In the genomic region with DNA sequence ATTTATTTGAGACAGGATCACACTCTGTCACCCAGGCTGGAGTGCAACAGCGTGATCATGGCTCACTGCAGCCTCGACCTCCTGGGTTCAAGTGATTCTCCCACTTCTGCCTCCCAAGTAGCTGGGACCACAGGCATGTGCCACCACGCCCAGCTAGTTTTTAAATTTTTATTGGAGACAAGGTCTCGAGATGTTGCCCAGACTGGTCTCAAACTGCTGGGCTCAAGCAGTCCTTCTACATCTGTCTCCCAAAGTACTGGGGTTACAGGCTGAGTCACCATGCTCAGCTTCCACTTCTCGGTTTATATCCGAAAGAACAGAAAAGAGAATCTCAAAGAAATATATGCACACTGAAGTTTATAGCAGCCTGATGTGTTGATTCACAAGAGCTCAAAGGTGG, we compare ENCODE assay signal across 1 cellular context.
TF ChIP-seq lines count a peak whose summit lies in the region.

No MANE protein-coding gene starts in this region.

TF ChIP-seq in SK-N-SH, 30 proteins besides CTCF, POLR2A, EP300 and RAD21:
- TF ChIP-seq, protein P1, sequence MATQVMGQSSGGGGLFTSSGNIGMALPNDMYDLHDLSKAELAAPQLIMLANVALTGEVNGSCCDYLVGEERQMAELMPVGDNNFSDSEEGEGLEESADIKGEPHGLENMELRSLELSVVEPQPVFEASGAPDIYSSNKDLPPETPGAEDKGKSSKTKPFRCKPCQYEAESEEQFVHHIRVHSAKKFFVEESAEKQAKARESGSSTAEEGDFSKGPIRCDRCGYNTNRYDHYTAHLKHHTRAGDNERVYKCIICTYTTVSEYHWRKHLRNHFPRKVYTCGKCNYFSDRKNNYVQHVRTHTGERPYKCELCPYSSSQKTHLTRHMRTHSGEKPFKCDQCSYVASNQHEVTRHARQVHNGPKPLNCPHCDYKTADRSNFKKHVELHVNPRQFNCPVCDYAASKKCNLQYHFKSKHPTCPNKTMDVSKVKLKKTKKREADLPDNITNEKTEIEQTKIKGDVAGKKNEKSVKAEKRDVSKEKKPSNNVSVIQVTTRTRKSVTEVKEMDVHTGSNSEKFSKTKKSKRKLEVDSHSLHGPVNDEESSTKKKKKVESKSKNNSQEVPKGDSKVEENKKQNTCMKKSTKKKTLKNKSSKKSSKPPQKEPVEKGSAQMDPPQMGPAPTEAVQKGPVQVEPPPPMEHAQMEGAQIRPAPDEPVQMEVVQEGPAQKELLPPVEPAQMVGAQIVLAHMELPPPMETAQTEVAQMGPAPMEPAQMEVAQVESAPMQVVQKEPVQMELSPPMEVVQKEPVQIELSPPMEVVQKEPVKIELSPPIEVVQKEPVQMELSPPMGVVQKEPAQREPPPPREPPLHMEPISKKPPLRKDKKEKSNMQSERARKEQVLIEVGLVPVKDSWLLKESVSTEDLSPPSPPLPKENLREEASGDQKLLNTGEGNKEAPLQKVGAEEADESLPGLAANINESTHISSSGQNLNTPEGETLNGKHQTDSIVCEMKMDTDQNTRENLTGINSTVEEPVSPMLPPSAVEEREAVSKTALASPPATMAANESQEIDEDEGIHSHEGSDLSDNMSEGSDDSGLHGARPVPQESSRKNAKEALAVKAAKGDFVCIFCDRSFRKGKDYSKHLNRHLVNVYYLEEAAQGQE (IDR thresholded peaks at IDR 0.05; ENCODE audit: low read depth, low read length), result no peak
